Comparison of ENCODE assay signal across 8 cellular contexts in genomic region chr5:151223447-151224264, GRCh38. TPM values are rescaled to one million over a fixed set of nuclear protein-coding genes. Genes with fewer than 3 reads are reported as not detected.
DNase-seq lines count a peak whose midpoint lies in the region; ATAC-seq and TF ChIP-seq lines count a peak whose summit lies in the region.

Gene CCDC69, minus strand, starts transcription at chr5:151224092. Its CDS starts 122 bp downstream, at chr5:151223970.

- ATAC-seq in GM21447 (IDR thresholded peaks at IDR 0.05; ENCODE audit: unreplicated experiment): peak; percentile 71

- H3K4me3 Mint-ChIP-seq in activated naive CD8-positive, alpha-beta T cell: peak within 1 kb of the TSS; percentile 85

- H3K4me3 ChIP-seq in HUES48 (ENCODE audit: low read depth, low read length): peak within 1 kb of the TSS; percentile 78
- H3K4me3 ChIP-seq in SJCRH30: peak within 1 kb of the TSS; percentile 57
- peak within 1 kb of the TSS; percentile 72 for H3K4me3 ChIP-seq in cardiac muscle cell
- H3K4me3 ChIP-seq in ovary: peak within 1 kb of the TSS; percentile 73

- no peaks in the 10 kb centered on the region for H3K27me3 Mint-ChIP-seq in activated naive CD8-positive, alpha-beta T cell

- H3K4me1 Mint-ChIP-seq in activated naive CD8-positive, alpha-beta T cell (ENCODE audit: low read depth): peaks cover 58% of the 10 kb centered on the region

- intact Hi-C loops in ovary (cut with DNase I): loop anchor here in 1 of 4 donors (2.0 to 10.0 kb wide), 2 partner anchors 33 to 99 kb away; no protein-coding TSS in a partner anchor

- no peaks in the 10 kb centered on the region for H3K9me3 Mint-ChIP-seq in activated naive CD8-positive, alpha-beta T cell (ENCODE audit: low read depth)

- peak; percentile 89 for TF ChIP-seq POLR2A in ovary (IDR thresholded peaks at IDR 0.05)

- peaks cover 4% of the 10 kb centered on the region for H3K36me3 Mint-ChIP-seq in activated naive CD8-positive, alpha-beta T cell

- no peak for TF ChIP-seq EP300 in ovary (IDR thresholded peaks at IDR 0.05)

- H3K27ac ChIP-seq in HUES48 (ENCODE audit: low read depth, low read length) (peak within 1 kb of the TSS; percentile 24), SJCRH30 (no peak within 1 kb of the TSS), cardiac muscle cell (peak within 1 kb of the TSS; percentile 65), ovary (peak within 1 kb of the TSS; percentile 6 to 64)

- no peaks in the 10 kb centered on the region for H3K9me3 ChIP-seq in HUES48 (ENCODE audit: control insufficient read depth, insufficient read depth, low read length)
- H3K9me3 ChIP-seq in SJCRH30 (replicated peaks): no peaks in the 10 kb centered on the region
- no peaks in the 10 kb centered on the region for H3K9me3 ChIP-seq in cardiac muscle cell (ENCODE audit: low read depth)
- H3K9me3 ChIP-seq in ovary: no peaks in the 10 kb centered on the region

- H3K27me3 ChIP-seq in HUES48 (ENCODE audit: control insufficient read depth, insufficient read depth, low read length): peaks cover 14% of the 10 kb centered on the region; the same call in 1 of the 2 replicates
- H3K27me3 ChIP-seq in SJCRH30: peaks cover 2% of the 10 kb centered on the region
- H3K27me3 ChIP-seq in cardiac muscle cell: no peaks in the 10 kb centered on the region
- no peaks in the 10 kb centered on the region for H3K27me3 ChIP-seq in ovary

- peak within 1 kb of the TSS; percentile 52; the same call in 1 of the 2 replicates for H3K9ac ChIP-seq in HUES48 (ENCODE audit: low read depth, low read length)

- H3K4me1 ChIP-seq in HUES48 (ENCODE audit: control insufficient read depth, insufficient read depth, low read length) (peaks cover 16% of the 10 kb centered on the region), SJCRH30 (no peaks in the 10 kb centered on the region), cardiac muscle cell (ENCODE audit: low read depth) (peaks cover 24% of the 10 kb centered on the region), ovary (ENCODE audit: insufficient read depth) (peaks cover 14% of the 10 kb centered on the region)

- peak; percentile 73 for DNase-seq in ELR (ENCODE audit: low read depth)
- peak; percentile 55 to 70 for DNase-seq in SJCRH30
- peak; percentile 79 to 88 for DNase-seq in cardiac muscle cell (ENCODE audit: low read depth in 1 of 2, low spot score in 1 of 2)
- DNase-seq in ovary: peak; percentile 76 to 85 (median 79)
- DNase-seq in effector CD8-positive, alpha-beta T cell (lab: John Stamatoyannopoulos, UW): no peak

- H3K27ac Mint-ChIP-seq in activated naive CD8-positive, alpha-beta T cell: peak within 1 kb of the TSS; percentile 96

- H3K36me3 ChIP-seq in HUES48 (ENCODE audit: control insufficient read depth, insufficient read depth, low read length): no peaks in the 10 kb centered on the region
- no peaks in the 10 kb centered on the region for H3K36me3 ChIP-seq in SJCRH30
- no peaks in the 10 kb centered on the region for H3K36me3 ChIP-seq in cardiac muscle cell
- no peaks in the 10 kb centered on the region for H3K36me3 ChIP-seq in ovary

- TF ChIP-seq CTCF in cardiac muscle cell (IDR thresholded peaks at IDR 0.05; ENCODE audit: low read depth, low read length): no peak
- TF ChIP-seq CTCF in ovary (IDR thresholded peaks at IDR 0.05): no peak

- WGBS in ovary, 3 donors: 0% methylated on average over 49 to 58 of the region's 58 CpGs

RNA-seq across cellular contexts. Expression of gene CCDC69, which starts in this region (rescaled TPM):
- total RNA-seq in SJCRH30 (2014; rRNA removed; shearing (Covaris generic)): 0.08 and 0.10 TPM in 2 replicates
- total RNA-seq in cardiac muscle cell (85.4 and 104 TPM in 2 replicates), ovary (10 to 100 TPM; 22.6 to 60.1 (median 37.3) TPM)
- polyA plus RNA-seq in cardiac muscle cell (70.4 and 102 TPM in 2 replicates), ovary (100 to 1,000 TPM in 1 of 2 donors, 10 to 100 TPM in 1; 27.8 to 158 TPM)

Comparison
In these comparisons a context has a peak if more than half of its experiments do, and no peak if none do; other contexts are left out.
1. RNA of gene CCDC69 (total RNA-seq): 85.4 to 104 TPM in cardiac muscle cell and 22.6 to 60.1 TPM in ovary; 0.08 to 0.10 TPM in SJCRH30; every median in the first group is over 10 times any median in the second.
2. Peak in DNase-seq and H3K4me3 ChIP-seq in SJCRH30; RNA of the gene not detected or under 1 TPM.
3. Peak in every context shown above with its lines, with median percentiles within 50 percentile points of each other: H3K4me3 ChIP-seq.